In genomic region chr7:100118388-100119074, GRCh38 we compare ENCODE assay signal across 8 cellular contexts. TPM values are rescaled to one million over a fixed set of nuclear protein-coding genes. Genes with fewer than 3 reads are reported as not detected.
DNase-seq lines count a peak whose midpoint lies in the region; ATAC-seq, FAIRE-seq and TF ChIP-seq lines count a peak whose summit lies in the region.

No MANE protein-coding gene starts in this region.

- H3K4me1 ChIP-seq in A549 (peaks cover 13% of the 10 kb centered on the region), mammary epithelial cell (ENCODE audit: insufficient read depth, low read length) (peaks cover 8% of the 10 kb centered on the region), mucosa of rectum (ENCODE audit: control insufficient read depth in 2 of 2, insufficient read depth in 2 of 2, low read length in 2 of 2) (peaks cover 13 to 16% of the 10 kb centered on the region in 2 donors)

- H3K9ac ChIP-seq in mammary epithelial cell (ENCODE audit: insufficient read depth, low read length) (peak overlapping the region; percentile 89), mucosa of rectum (ENCODE audit: low read depth in 1 of 2, low read length in 2 of 2) (peak overlapping the region; percentile 68 to 89)

- WGBS in A549 (ENCODE audit: missing lambda C conversion rate), result 16% methylated on average over 18 of the region's 18 CpGs
- 19% methylated on average over 15 of the region's 18 CpGs for WGBS in mammary epithelial cell (ENCODE audit: low coverage, missing lambda C conversion rate)

- FAIRE-seq in A549 (lab: Jason Lieb, UNC), result no peak

- H3K9me3 ChIP-seq in A549 (no peaks in the 10 kb centered on the region), mammary epithelial cell (replicated peaks; ENCODE audit: insufficient read depth, low read length) (no peaks in the 10 kb centered on the region), mucosa of rectum (ENCODE audit: control insufficient read depth in 2 of 2, low read length in 2 of 2) (no peaks in the 10 kb centered on the region)

- no TSS peak for BruUV-seq in mammary epithelial cell (replicated peaks; lab: Mats Ljungman, UMichigan)

- H2AFZ ChIP-seq in mammary epithelial cell (ENCODE audit: low read depth, low read length), result peak overlapping the region; percentile 94

- H3K4me1 Mint-ChIP-seq in IgD-negative memory B cell, result peaks cover 14 to 19% (median 17%) of the 10 kb centered on the region in 3 donors

- peaks cover 7% of the 10 kb centered on the region for H3K36me3 ChIP-seq in mammary epithelial cell (ENCODE audit: insufficient read depth, low read length)
- peaks cover 3 to 6% of the 10 kb centered on the region in 2 donors for H3K36me3 ChIP-seq in mucosa of rectum (ENCODE audit: control insufficient read depth in 2 of 2, insufficient read depth in 2 of 2, low read length in 2 of 2)

- dilution Hi-C loops in mammary epithelial cell (cut with HindIII; ENCODE audit: low sequenced_read_pairs), result no loop called here

- no peak for TF ChIP-seq RAD21 in A549 (conservative IDR thresholded peaks at IDR 0.05 in 1 of 2, IDR thresholded peaks at IDR 0.05 in 1 of 2)

- H3K9me3 Mint-ChIP-seq in IgD-negative memory B cell, result no peaks in the 10 kb centered on the region

- H3K4me3 ChIP-seq in A549 (peak overlapping the region; percentile 81), mammary epithelial cell (replicated peaks in 1 of 3; ENCODE audit: insufficient read depth in 1 of 3, low read depth in 2 of 3, low read length in 3 of 3) (peak overlapping the region; percentile 90 to 98 (median 97)), mucosa of rectum (ENCODE audit: low read length in 2 of 2) (peak overlapping the region; percentile 72 to 97)

- H3K27ac Mint-ChIP-seq in IgD-negative memory B cell, result peak overlapping the region; percentile 99

- H3K36me3 Mint-ChIP-seq in IgD-negative memory B cell, result peaks cover 3% of the 10 kb centered on the region

- no peak for TF ChIP-seq POLR2A in A549 (IDR thresholded peaks at IDR 0.05; ENCODE audit: low read length)

- H4K20me1 ChIP-seq in mammary epithelial cell (ENCODE audit: insufficient read depth, low read length), result no peaks in the 10 kb centered on the region

- H3K4me2 ChIP-seq in A549 (peak overlapping the region; percentile 92), mammary epithelial cell (ENCODE audit: insufficient read depth, low read depth, low read length) (peak overlapping the region; percentile 65)

- POLR2A ChIA-PET in A549 (lab: Yijun Ruan, JAX), result interaction anchor here (0.7 kb wide), 1 partner anchor 199 kb away, joined by 3 read pairs; the partner anchor contains the start of gene TRIM4

- in situ Hi-C loops in mammary epithelial cell (cut with MboI; ENCODE audit: low sequenced_read_pairs in 2 of 2), result no loop called here
- in situ Hi-C loops in GM13976 (cut with MboI; ENCODE audit: low sequenced_read_pairs, unreplicated experiment), result no loop called here

- H3K27ac ChIP-seq in A549 (peak overlapping the region; percentile 86 to 90), mammary epithelial cell (ENCODE audit: insufficient read depth, low read depth, low read length) (peak overlapping the region; percentile 89), mucosa of rectum (ENCODE audit: low read depth in 2 of 2, low read length in 2 of 2) (peak overlapping the region in 1 of 2 donors; percentile 82)

- CTCF ChIA-PET in A549 (lab: Yijun Ruan, JAX), result no interaction called here
- CTCF ChIA-PET in mammary epithelial cell (lab: Charles Lee; ENCODE audit: low non-redundant PET), result no interaction called here

- peak in 1 of 2 experiments; percentile 3; a peak in 3 of 6 replicates for ATAC-seq in A549
- ATAC-seq in HG03378 (IDR thresholded peaks at IDR 0.05; ENCODE audit: unreplicated experiment), result no peak

- peaks cover 18% of the 10 kb centered on the region for H3K79me2 ChIP-seq in mammary epithelial cell (ENCODE audit: insufficient read depth, low read length)

- peak; percentile 17 to 49 for DNase-seq in A549 (ENCODE audit: low read depth in 1 of 2, low spot score in 1 of 2)
- DNase-seq in mammary epithelial cell, result no peak
- no peak for DNase-seq in SW 1271 (lab: John Stamatoyannopoulos, UW)
- no peak for DNase-seq in GM13976 (ENCODE audit: low spot score)
- no peak for DNase-seq in AG20443 (ENCODE audit: low spot score)

- no peaks in the 10 kb centered on the region for H3K27me3 Mint-ChIP-seq in IgD-negative memory B cell

- intact Hi-C loops in mammary epithelial cell (cut with micrococcal nuclease), result loop anchor here (1.0 kb wide), 1 partner anchor 17 kb away; the partner anchor contains the start of genes AP4M1 and MCM7

- H3K4me3 Mint-ChIP-seq in IgD-negative memory B cell, result peak overlapping the region; percentile 96 to 98 (median 96)

- H3K27me3 ChIP-seq in mammary epithelial cell (ENCODE audit: insufficient read depth, low read length) (no peaks in the 10 kb centered on the region), mucosa of rectum (ENCODE audit: control insufficient read depth in 2 of 2, insufficient read depth in 2 of 2, low read length in 2 of 2) (no peaks in the 10 kb centered on the region)

- TF ChIP-seq CTCF in A549 (IDR thresholded peaks at IDR 0.05) (no peak), mammary epithelial cell (conservative IDR thresholded peaks at IDR 0.05 in 1 of 2, IDR thresholded peaks at IDR 0.05 in 1 of 2; ENCODE audit: extremely low read depth in 1 of 2, insufficient read depth in 1 of 2, low read depth in 1 of 2, low read length in 2 of 2) (no peak), GM13976 (IDR thresholded peaks at IDR 0.05; ENCODE audit: borderline replicate concordance, control extremely low read depth, extremely low read depth, insufficient read depth, missing control alignments) (no peak)

- TF ChIP-seq EP300 in A549 (IDR thresholded peaks at IDR 0.05), result no peak

TF ChIP-seq in A549, 52 proteins besides CTCF, POLR2A, EP300 and RAD21 (continues in another document):
- TF ChIP-seq ESRRA (IDR thresholded peaks at IDR 0.05; ENCODE audit: borderline replicate concordance, low read length), result no peak
- TF ChIP-seq HOXB13 (CRISPR knock-in tag; IDR thresholded peaks at IDR 0.05; ENCODE audit: low read depth), result no peak
- no peak for TF ChIP-seq HDAC2 (IDR thresholded peaks at IDR 0.05)
- TF ChIP-seq RARB (CRISPR knock-in tag; IDR thresholded peaks at IDR 0.05), result no peak
- TF ChIP-seq JUNB (IDR thresholded peaks at IDR 0.05), result no peak
- no peak for TF ChIP-seq MYC (IDR thresholded peaks at IDR 0.05; ENCODE audit: borderline replicate concordance, low read length)
- TF ChIP-seq FOXS1 (CRISPR knock-in tag; IDR thresholded peaks at IDR 0.05), result no peak
- TF ChIP-seq CBX2 (IDR thresholded peaks at IDR 0.05; ENCODE audit: borderline replicate concordance, low read depth), result no peak

RNA-seq across cellular contexts. Expression of gene TAF6, which starts 0.6 kb away (rescaled TPM):
- polyA plus RNA-seq in A549 (2011; rRNA removed), result 36.2 and 45.1 TPM in 2 replicates
- 59.9 and 72.2 TPM in 2 replicates for polyA plus RNA-seq in A549 (2012; cell fraction: cytosol; rRNA removed)
- polyA plus RNA-seq in A549 (2012; cell fraction: nucleus; rRNA removed), result 89.3 and 105 TPM in 2 replicates
- polyA plus RNA-seq in A549 (2017; fragmentation: RNase III; extraction: RNeasy Plus Mini Kit Qiagen cat#74134 plus additional on column Dnase treatment), result 57.0 to 62.5 TPM (median 57.1 TPM) in 3 replicates
- 46.2 and 51.4 TPM in 2 replicates for polyA minus RNA-seq in A549 (2011; rRNA and poly(A)+ RNA removed)
- polyA plus RNA-seq in IgD-negative memory B cell, result 31.5 TPM
- 10 to 100 TPM; 28.8 to 55.3 TPM for total RNA-seq in mammary epithelial cell
- polyA plus RNA-seq in mammary epithelial cell, result 16.5 TPM
- polyA minus RNA-seq in mammary epithelial cell, result 42.4 TPM

RNA-seq across cellular contexts. Expression of gene CNPY4, which starts 0.9 kb away (rescaled TPM):
- polyA plus RNA-seq in A549 (2011; rRNA removed) (11.3 and 11.7 TPM in 2 replicates), A549 (2017; fragmentation: RNase III; extraction: RNeasy Plus Mini Kit Qiagen cat#74134 plus additional on column Dnase treatment) (16.8 to 26.2 TPM (median 22.8 TPM) in 3 replicates), IgD-negative memory B cell (4.5 TPM), mammary epithelial cell (7.3 TPM)
- 10.1 and 10.7 TPM in 2 replicates for polyA plus RNA-seq in A549 (2012; cell fraction: cytosol; rRNA removed)
- polyA plus RNA-seq in A549 (2012; cell fraction: nucleus; rRNA removed), result 8.6 and 12.2 TPM in 2 replicates
- polyA minus RNA-seq in A549 (2011; rRNA and poly(A)+ RNA removed), result 5.7 and 8.4 TPM in 2 replicates
- 1 to 10 TPM; 6.9 to 7.5 TPM for total RNA-seq in mammary epithelial cell
- not detected for polyA minus RNA-seq in mammary epithelial cell

RNA-seq across cellular contexts. Expression of gene MBLAC1, which starts 8.2 kb away (rescaled TPM):
- 0.45 and 0.63 TPM in 2 replicates for polyA plus RNA-seq in A549 (2011; rRNA removed)
- polyA plus RNA-seq in A549 (2012; cell fraction: cytosol; rRNA removed), result 2.8 and 3.0 TPM in 2 replicates
- polyA plus RNA-seq in A549 (2012; cell fraction: nucleus; rRNA removed), result 3.8 and 3.9 TPM in 2 replicates
- 2.5 to 3.3 TPM (median 2.6 TPM) in 3 replicates for polyA plus RNA-seq in A549 (2017; fragmentation: RNase III; extraction: RNeasy Plus Mini Kit Qiagen cat#74134 plus additional on column Dnase treatment)
- polyA minus RNA-seq in A549 (2011; rRNA and poly(A)+ RNA removed), result 0.37 and 0.58 TPM in 2 replicates
- 1.4 TPM for polyA plus RNA-seq in IgD-negative memory B cell
- total RNA-seq in mammary epithelial cell, result 1 to 10 TPM; 1.2 to 1.5 TPM
- 1.0 TPM for polyA plus RNA-seq in mammary epithelial cell
- polyA minus RNA-seq in mammary epithelial cell, result not detected

RNA-seq across cellular contexts. Expression of gene AP4M1, which starts 17.1 kb away (rescaled TPM):
- 13.7 and 16.6 TPM in 2 replicates for polyA plus RNA-seq in A549 (2011; rRNA removed)
- polyA plus RNA-seq in A549 (2012; cell fraction: cytosol; rRNA removed), result 17.3 and 19.4 TPM in 2 replicates
- polyA plus RNA-seq in A549 (2012; cell fraction: nucleus; rRNA removed), result 35.9 and 37.0 TPM in 2 replicates
- polyA plus RNA-seq in A549 (2017; fragmentation: RNase III; extraction: RNeasy Plus Mini Kit Qiagen cat#74134 plus additional on column Dnase treatment), result 16.5 to 18.3 TPM (median 18.1 TPM) in 3 replicates
- 22.7 and 28.1 TPM in 2 replicates for polyA minus RNA-seq in A549 (2011; rRNA and poly(A)+ RNA removed)
- polyA plus RNA-seq in IgD-negative memory B cell, result 4.5 TPM
- total RNA-seq in mammary epithelial cell, result 10 to 100 TPM; 13.0 to 17.4 TPM
- polyA plus RNA-seq in mammary epithelial cell, result 14.9 TPM
- polyA minus RNA-seq in mammary epithelial cell, result 2.8 TPM

RNA-seq across cellular contexts. Expression of gene MCM7, which starts 17.3 kb away (rescaled TPM):
- 138 and 145 TPM in 2 replicates for polyA plus RNA-seq in A549 (2011; rRNA removed)
- polyA plus RNA-seq in A549 (2012; cell fraction: cytosol; rRNA removed), result 433 and 443 TPM in 2 replicates
- 711 and 931 TPM in 2 replicates for polyA plus RNA-seq in A549 (2012; cell fraction: nucleus; rRNA removed)
- polyA plus RNA-seq in A549 (2017; fragmentation: RNase III; extraction: RNeasy Plus Mini Kit Qiagen cat#74134 plus additional on column Dnase treatment), result 265 to 287 TPM (median 280 TPM) in 3 replicates
- 261 and 274 TPM in 2 replicates for polyA minus RNA-seq in A549 (2011; rRNA and poly(A)+ RNA removed)
- 33.4 TPM for polyA plus RNA-seq in IgD-negative memory B cell
- total RNA-seq in mammary epithelial cell, result 100 to 1,000 TPM in 1 of 2 donors, 10 to 100 TPM in 1; 16.0 to 114 TPM
- 163 TPM for polyA plus RNA-seq in mammary epithelial cell
- polyA minus RNA-seq in mammary epithelial cell, result 137 TPM

Comparison
In these comparisons a context has a peak if more than half of its experiments do, and no peak if none do; other contexts are left out.
1. DNase-seq: peak in A549 (2 of 2); none in mammary epithelial cell (single experiment), SW 1271 (0 of 2), GM13976 (single experiment) and AG20443 (single experiment).
2. Peak in every context shown above with its lines, with median percentiles within 50 percentile points of each other: H3K4me3 ChIP-seq.